In the genomic region with DNA sequence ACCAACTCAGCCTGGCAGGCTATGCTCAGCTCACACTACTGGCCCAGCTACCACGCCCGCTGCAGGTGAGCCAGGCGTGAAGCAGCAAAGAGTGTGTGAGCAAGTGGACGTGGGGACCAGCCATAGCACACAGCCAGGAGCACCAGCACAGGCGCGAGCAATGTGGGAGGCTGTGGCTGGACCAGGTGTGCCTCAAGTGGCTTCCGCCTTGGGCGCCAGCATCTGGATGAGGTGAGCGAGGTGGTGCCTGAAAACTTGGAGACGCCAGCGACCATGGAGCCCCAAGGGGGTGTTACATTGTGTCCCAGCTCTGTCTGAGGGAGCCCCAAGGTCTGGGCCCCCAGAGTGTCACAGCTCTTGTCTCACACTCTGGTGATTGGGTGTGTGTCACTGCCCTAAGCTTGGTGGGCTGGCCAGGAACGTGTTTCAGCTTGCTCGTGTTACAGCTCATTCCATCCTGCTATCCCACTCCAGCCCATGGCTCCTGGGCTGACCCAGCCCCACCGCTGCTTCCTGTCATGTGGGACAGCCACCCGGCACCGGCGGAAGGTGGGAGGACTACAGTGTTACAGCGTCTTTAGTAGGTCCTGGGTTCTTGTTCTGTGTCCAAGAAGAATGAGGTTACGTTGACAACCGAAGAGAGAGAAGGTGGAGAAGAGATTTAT, we compare ENCODE assay signal across 14 cellular contexts.
A peak's percentile ranks its signal among the peaks of the same experiment; 100 is the strongest.
DNase-seq lines count a peak whose midpoint lies in the region; ATAC-seq and TF ChIP-seq lines count a peak whose summit lies in the region.
"Had no signal": no experiment of that assay in that cellular context is flagged by ENCODE, and none has a peak within 500 bp of the region (broad histone marks: within the 10 kb centered on the region; RNA-seq: fewer than 3 reads in every experiment).

No MANE protein-coding gene starts in this region.

- H2AK5ac ChIP-seq in mesendoderm (ENCODE audit: low read length), result no peak overlapping the region

- no peaks in the 10 kb centered on the region for H3K36me3 Mint-ChIP-seq in stimulated activated effector memory CD8-positive, alpha-beta T cell treated with anti-CD3 and anti-CD28 coated beads, Interleukin-12 subunit alpha, Interleukin-12 subunit beta, amount 100 ng/mL, for 72 hours
- no peaks in the 10 kb centered on the region for H3K36me3 Mint-ChIP-seq in mesothelial cell of epicardium
- H3K36me3 Mint-ChIP-seq: CD4-positive, CD25-positive, alpha-beta regulatory T cell had no signal

- H3K4me3 ChIP-seq in mesendoderm (ENCODE audit: low read length), result no peak overlapping the region
- H3K4me3 ChIP-seq: BLaER1 treated with 17β-estradiol and CSF1 and Interleukin-3, amounts not matched to agents 10 nM and 100 nM had no signal

- H2BK15ac ChIP-seq in mesendoderm (replicated peaks; ENCODE audit: low read depth), result no peak overlapping the region

- H3K4me3 Mint-ChIP-seq in stimulated activated effector memory CD8-positive, alpha-beta T cell treated with anti-CD3 and anti-CD28 coated beads, Interleukin-12 subunit alpha, Interleukin-12 subunit beta, amount 100 ng/mL, for 72 hours, result no peak overlapping the region
- H3K4me3 Mint-ChIP-seq in mesothelial cell of epicardium, result no peak overlapping the region
- H3K4me3 Mint-ChIP-seq: CD4-positive, CD25-positive, alpha-beta regulatory T cell had no signal

- no peaks in the 10 kb centered on the region for H3K4me1 ChIP-seq in mesendoderm (ENCODE audit: control insufficient read depth, low read depth, low read length)
- H3K4me1 ChIP-seq: BLaER1 treated with 17β-estradiol and CSF1 and Interleukin-3, amounts not matched to agents 10 nM and 100 nM had no signal

- H3K18ac ChIP-seq in mesendoderm (ENCODE audit: low read length), result no peak overlapping the region

- WGBS in mesendoderm (ENCODE audit: extremely low coverage, insufficient coverage, low lambda C conversion rate), result no CpG with 5 or more reads among the region's 20 CpGs

- no peaks in the 10 kb centered on the region for H3K79me1 ChIP-seq in mesendoderm (ENCODE audit: low read length)

- no peaks in the 10 kb centered on the region for H3K27me3 ChIP-seq in mesendoderm (ENCODE audit: insufficient read depth, low read length, poor library complexity)
- H3K27me3 ChIP-seq: BLaER1 treated with 17β-estradiol and CSF1 and Interleukin-3, amounts not matched to agents 10 nM and 100 nM had no signal

- no peak overlapping the region for H3K27ac Mint-ChIP-seq in stimulated activated effector memory CD8-positive, alpha-beta T cell treated with anti-CD3 and anti-CD28 coated beads, Interleukin-12 subunit alpha, Interleukin-12 subunit beta, amount 100 ng/mL, for 72 hours
- H3K27ac Mint-ChIP-seq in mesothelial cell of epicardium, result no peak overlapping the region
- H3K27ac Mint-ChIP-seq: CD4-positive, CD25-positive, alpha-beta regulatory T cell had no signal

- peaks cover 8% of the 10 kb centered on the region for H3K9me3 Mint-ChIP-seq in stimulated activated effector memory CD8-positive, alpha-beta T cell treated with anti-CD3 and anti-CD28 coated beads, Interleukin-12 subunit alpha, Interleukin-12 subunit beta, amount 100 ng/mL, for 72 hours
- H3K9me3 Mint-ChIP-seq in mesothelial cell of epicardium, result peaks cover 22% of the 10 kb centered on the region

- H3K4me1 Mint-ChIP-seq in stimulated activated effector memory CD8-positive, alpha-beta T cell treated with anti-CD3 and anti-CD28 coated beads, Interleukin-12 subunit alpha, Interleukin-12 subunit beta, amount 100 ng/mL, for 72 hours, result no peaks in the 10 kb centered on the region
- no peaks in the 10 kb centered on the region for H3K4me1 Mint-ChIP-seq in mesothelial cell of epicardium
- H3K4me1 Mint-ChIP-seq: CD4-positive, CD25-positive, alpha-beta regulatory T cell had no signal

- peak overlapping the region; percentile 67 for H3K23ac ChIP-seq in mesendoderm (ENCODE audit: low read length)

- H3K36me3 ChIP-seq in mesendoderm (ENCODE audit: control insufficient read depth, insufficient read depth, low read length), result no peaks in the 10 kb centered on the region
- H3K36me3 ChIP-seq: BLaER1 treated with 17β-estradiol and CSF1 and Interleukin-3, amounts not matched to agents 10 nM and 100 nM had no signal

- DNase-seq in activated gamma-delta T cell (lab: John Stamatoyannopoulos, UW) (peak; percentile 5), activated gamma-delta T cell treated with Interleukin-2 at 50 U/mL for 16 hours (no peak), mesendoderm (no peak), mesothelial cell of epicardium (ENCODE audit: low spot score in 2 of 2, unreplicated experiment in 2 of 2) (no peak), pons (ENCODE audit: low spot score) (no peak), RPMI8226 (no peak)
- DNase-seq in stimulated activated effector memory CD8-positive, alpha-beta T cell treated with anti-CD3 and anti-CD28 coated beads, Interleukin-12 subunit alpha, Interleukin-12 subunit beta, amount 100 ng/mL, for 72 hours (ENCODE audit: low spot score in 2 of 2), result no peak
- DNase-seq: CD4-positive, CD25-positive, alpha-beta regulatory T cell; DMS53; GF-D8; IMR-90 had no signal

- no peak overlapping the region for H2BK120ac ChIP-seq in mesendoderm (ENCODE audit: low read depth, low read length)

- no peak overlapping the region for H4K5ac ChIP-seq in mesendoderm (ENCODE audit: low read length)

- H3K4ac ChIP-seq in mesendoderm (ENCODE audit: low read depth, low read length), result no peak overlapping the region

- TF ChIP-seq CTCF in mesothelial cell of epicardium (IDR thresholded peaks at IDR 0.05; ENCODE audit: unreplicated experiment), result no peak

- no peaks in the 10 kb centered on the region for H3K79me2 ChIP-seq in mesendoderm (ENCODE audit: control insufficient read depth, insufficient read depth, low read length)

- no peak overlapping the region for H4K8ac ChIP-seq in mesendoderm (ENCODE audit: low read depth, low read length)

- no peak overlapping the region for H3K4me2 ChIP-seq in mesendoderm (ENCODE audit: low read length)
- H3K4me2 ChIP-seq: BLaER1 treated with 17β-estradiol and CSF1 and Interleukin-3, amounts not matched to agents 10 nM and 100 nM had no signal

- H3K9ac ChIP-seq in mesendoderm (ENCODE audit: low read length), result no peak overlapping the region
- H3K9ac ChIP-seq: BLaER1 treated with 17β-estradiol and CSF1 and Interleukin-3, amounts not matched to agents 10 nM and 100 nM had no signal

- H2BK5ac ChIP-seq in mesendoderm (ENCODE audit: low read length), result no peak overlapping the region

- H3K27ac ChIP-seq in mesendoderm (ENCODE audit: low read depth, low read length), result no peak overlapping the region
- H3K27ac ChIP-seq: 22Rv1; BLaER1 treated with 17β-estradiol and CSF1 and Interleukin-3, amounts not matched to agents 10 nM and 100 nM had no signal

- ATAC-seq in stimulated activated effector memory CD8-positive, alpha-beta T cell treated with anti-CD3 and anti-CD28 coated beads, Interleukin-12 subunit alpha, Interleukin-12 subunit beta, amount 100 ng/mL, for 72 hours, result peak; percentile 11
- ATAC-seq: HCT116 had no signal

- H3K27me3 Mint-ChIP-seq in mesothelial cell of epicardium (ENCODE audit: low read depth), result no peaks in the 10 kb centered on the region
- H3K27me3 Mint-ChIP-seq: CD4-positive, CD25-positive, alpha-beta regulatory T cell had no signal

- no peak overlapping the region for H3K56ac ChIP-seq in mesendoderm (ENCODE audit: low read length)
